In the genomic region with DNA sequence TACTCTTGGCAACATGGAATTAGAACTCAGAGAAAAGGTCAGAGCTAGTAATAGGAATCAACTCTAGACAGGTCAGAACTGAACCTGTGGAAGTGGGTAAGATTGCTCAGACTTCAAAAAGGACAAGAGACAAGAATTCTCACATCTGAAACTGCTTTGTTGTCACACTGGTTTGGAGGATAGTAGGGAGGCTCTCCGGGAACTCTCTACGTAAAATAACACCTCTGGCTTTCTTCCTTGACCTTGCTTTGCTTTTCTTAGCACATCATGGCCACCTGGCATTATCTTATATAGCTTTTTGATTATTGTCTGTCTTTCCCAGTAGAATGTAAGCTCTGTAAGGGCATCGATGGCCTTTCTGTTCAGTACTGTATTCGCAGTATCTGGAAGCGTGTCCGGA, we compare ENCODE assay signal across 13 cellular contexts.
DNase-seq lines count a peak whose midpoint lies in the region; ATAC-seq and TF ChIP-seq lines count a peak whose summit lies in the region.
"Had no signal": no experiment of that assay in that cellular context is flagged by ENCODE, and none has a peak within 500 bp of the region (broad histone marks: within the 10 kb centered on the region; RNA-seq: fewer than 3 reads in every experiment).

No MANE protein-coding gene starts in this region.

- H3K4me1 Mint-ChIP-seq in dendritic cell treated with granulocyte-macrophage colony-stimulating factor and Interleukin-4, amounts not matched to agents 40 ng/mL and 50 ng/mL, for 4 days (ENCODE audit: low read depth), result peaks cover 65% of the 10 kb centered on the region
- peaks cover 93% of the 10 kb centered on the region for H3K4me1 Mint-ChIP-seq in stimulated activated memory B cell treated with anti-CD40 and anti-IgM and Interleukin-4, amounts not matched to agents 10 μg/mL and 1 μg/mL and 100 μg/mL, for 72 hours

- H3K9me3 ChIP-seq in DOHH2 (ENCODE audit: control insufficient read depth, insufficient read depth, low read length), result no peaks in the 10 kb centered on the region
- H3K9me3 ChIP-seq in Loucy (ENCODE audit: insufficient read depth, low read depth, low read length), result no peaks in the 10 kb centered on the region

- H3K36me3 Mint-ChIP-seq in dendritic cell treated with granulocyte-macrophage colony-stimulating factor and Interleukin-4, amounts not matched to agents 40 ng/mL and 50 ng/mL, for 4 days (ENCODE audit: low read depth), result peaks cover 4% of the 10 kb centered on the region
- peaks cover 88% of the 10 kb centered on the region for H3K36me3 Mint-ChIP-seq in stimulated activated memory B cell treated with anti-CD40 and anti-IgM and Interleukin-4, amounts not matched to agents 10 μg/mL and 1 μg/mL and 100 μg/mL, for 72 hours

- H3K27me3 ChIP-seq in DOHH2 (ENCODE audit: control insufficient read depth, low read length) (no peaks in the 10 kb centered on the region), Loucy (ENCODE audit: insufficient read depth, low read length, poor library complexity, severe bottlenecking) (no peaks in the 10 kb centered on the region)

- peaks cover 13% of the 10 kb centered on the region for H3K27me3 Mint-ChIP-seq in dendritic cell treated with granulocyte-macrophage colony-stimulating factor and Interleukin-4, amounts not matched to agents 40 ng/mL and 50 ng/mL, for 4 days
- H3K27me3 Mint-ChIP-seq in stimulated activated memory B cell treated with anti-CD40 and anti-IgM and Interleukin-4, amounts not matched to agents 10 μg/mL and 1 μg/mL and 100 μg/mL, for 72 hours, result no peaks in the 10 kb centered on the region

- H3F3A ChIP-seq in DOHH2 (ENCODE audit: control insufficient read depth, insufficient read depth) (peaks cover 4% of the 10 kb centered on the region; the same call in 1 of the 2 replicates), Loucy (ENCODE audit: low read depth) (no peaks in the 10 kb centered on the region)

- no peak overlapping the region for H3K27ac ChIP-seq in DOHH2 (ENCODE audit: low read depth, low read length)
- H3K27ac ChIP-seq: GM23248 had no signal

- H4K20me1 ChIP-seq in DOHH2 (ENCODE audit: control insufficient read depth, insufficient read depth, low read depth, low read length) (no peaks in the 10 kb centered on the region), Loucy (ENCODE audit: insufficient read depth, low read length, poor library complexity, severe bottlenecking) (no peaks in the 10 kb centered on the region)

- H3K79me2 ChIP-seq in DOHH2 (ENCODE audit: control insufficient read depth, low read length), result peaks cover 94% of the 10 kb centered on the region
- H3K79me2 ChIP-seq in Loucy (ENCODE audit: insufficient read depth, low read length), result peaks cover 81% of the 10 kb centered on the region

- H3K36me3 ChIP-seq in DOHH2 (ENCODE audit: control insufficient read depth, low read length) (peaks cover 43% of the 10 kb centered on the region), Loucy (ENCODE audit: insufficient read depth, low read length) (no peaks in the 10 kb centered on the region)

- peaks cover 76% of the 10 kb centered on the region for H3K4me1 ChIP-seq in DOHH2 (ENCODE audit: control insufficient read depth, low read length)
- peaks cover 77% of the 10 kb centered on the region for H3K4me1 ChIP-seq in Loucy (ENCODE audit: insufficient read depth, low read length, poor library complexity, severe bottlenecking)

- no peak for ATAC-seq in stimulated activated memory B cell treated with anti-CD40 and anti-IgM and Interleukin-4, amounts not matched to agents 10 μg/mL and 1 μg/mL and 100 μg/mL, for 72 hours

- peak overlapping the region; percentile 27 for H3K27ac Mint-ChIP-seq in dendritic cell treated with granulocyte-macrophage colony-stimulating factor and Interleukin-4, amounts not matched to agents 40 ng/mL and 50 ng/mL, for 4 days
- H3K27ac Mint-ChIP-seq in stimulated activated memory B cell treated with anti-CD40 and anti-IgM and Interleukin-4, amounts not matched to agents 10 μg/mL and 1 μg/mL and 100 μg/mL, for 72 hours, result peak overlapping the region; percentile 97

- H3K4me2 ChIP-seq in DOHH2 (ENCODE audit: low read length) (0 out of 2 replicates have a peak overlapping the region, but pooled peaks have one; percentile 63), Loucy (ENCODE audit: low read depth, low read length, poor library complexity, severe bottlenecking) (peak overlapping the region; percentile 48)

- no peak overlapping the region for H3K4me3 ChIP-seq in DOHH2 (ENCODE audit: low read length)
- peak overlapping the region; percentile 15 for H3K4me3 ChIP-seq in Loucy (ENCODE audit: low read length, poor library complexity, severe bottlenecking)
- H3K4me3 ChIP-seq: GM23248 had no signal

- H3K9ac ChIP-seq in Loucy (ENCODE audit: low read depth, low read length, poor library complexity, severe bottlenecking), result peak overlapping the region; percentile 9
- H3K9ac ChIP-seq: GM23248 had no signal

- no peaks in the 10 kb centered on the region for H3K9me3 Mint-ChIP-seq in dendritic cell treated with granulocyte-macrophage colony-stimulating factor and Interleukin-4, amounts not matched to agents 40 ng/mL and 50 ng/mL, for 4 days
- no peaks in the 10 kb centered on the region for H3K9me3 Mint-ChIP-seq in stimulated activated memory B cell treated with anti-CD40 and anti-IgM and Interleukin-4, amounts not matched to agents 10 μg/mL and 1 μg/mL and 100 μg/mL, for 72 hours

- DNase-seq in NCI-H226 (no peak), NCI-H2171 treated with DMSO at 0.1 percent for 48 hours (lab: John Stamatoyannopoulos, UW) (no peak), NCI-H187 treated with DMSO at 0.1 percent for 48 hours (lab: John Stamatoyannopoulos, UW) (no peak)
- DNase-seq: NCI-H1048; NCI-H146; NK-92 treated with Interleukin-12 subunit alpha and Interleukin-12 subunit beta, amount 100 ng/mL, for 24 hours; OCI-M1; RPMI8226 had no signal

- intact Hi-C loops in dendritic cell treated with granulocyte-macrophage colony-stimulating factor and Interleukin-4, amounts not matched to agents 40 ng/mL and 50 ng/mL, for 4 days (cut with micrococcal nuclease), result no loop called here

- TF ChIP-seq CTCF in DOHH2 (IDR thresholded peaks at IDR 0.05; ENCODE audit: low read depth, low read length, poor library complexity, severe bottlenecking) (no peak), Loucy (conservative IDR thresholded peaks at IDR 0.05; ENCODE audit: low read length) (no peak)

- H3K9me2 ChIP-seq in DOHH2 (replicated peaks; ENCODE audit: control insufficient read depth, low read length) (no peaks in the 10 kb centered on the region), Loucy (replicated peaks; ENCODE audit: low read depth, low read length) (no peaks in the 10 kb centered on the region)

- no peak overlapping the region for H3K4me3 Mint-ChIP-seq in dendritic cell treated with granulocyte-macrophage colony-stimulating factor and Interleukin-4, amounts not matched to agents 40 ng/mL and 50 ng/mL, for 4 days
- peak overlapping the region; percentile 97 for H3K4me3 Mint-ChIP-seq in stimulated activated memory B cell treated with anti-CD40 and anti-IgM and Interleukin-4, amounts not matched to agents 10 μg/mL and 1 μg/mL and 100 μg/mL, for 72 hours

- H2AFZ ChIP-seq in Loucy (ENCODE audit: low read length), result no peak overlapping the region
- H2AFZ ChIP-seq: GM23248 had no signal
